ENCODE assay signal across 8 cellular contexts in the genomic region with DNA sequence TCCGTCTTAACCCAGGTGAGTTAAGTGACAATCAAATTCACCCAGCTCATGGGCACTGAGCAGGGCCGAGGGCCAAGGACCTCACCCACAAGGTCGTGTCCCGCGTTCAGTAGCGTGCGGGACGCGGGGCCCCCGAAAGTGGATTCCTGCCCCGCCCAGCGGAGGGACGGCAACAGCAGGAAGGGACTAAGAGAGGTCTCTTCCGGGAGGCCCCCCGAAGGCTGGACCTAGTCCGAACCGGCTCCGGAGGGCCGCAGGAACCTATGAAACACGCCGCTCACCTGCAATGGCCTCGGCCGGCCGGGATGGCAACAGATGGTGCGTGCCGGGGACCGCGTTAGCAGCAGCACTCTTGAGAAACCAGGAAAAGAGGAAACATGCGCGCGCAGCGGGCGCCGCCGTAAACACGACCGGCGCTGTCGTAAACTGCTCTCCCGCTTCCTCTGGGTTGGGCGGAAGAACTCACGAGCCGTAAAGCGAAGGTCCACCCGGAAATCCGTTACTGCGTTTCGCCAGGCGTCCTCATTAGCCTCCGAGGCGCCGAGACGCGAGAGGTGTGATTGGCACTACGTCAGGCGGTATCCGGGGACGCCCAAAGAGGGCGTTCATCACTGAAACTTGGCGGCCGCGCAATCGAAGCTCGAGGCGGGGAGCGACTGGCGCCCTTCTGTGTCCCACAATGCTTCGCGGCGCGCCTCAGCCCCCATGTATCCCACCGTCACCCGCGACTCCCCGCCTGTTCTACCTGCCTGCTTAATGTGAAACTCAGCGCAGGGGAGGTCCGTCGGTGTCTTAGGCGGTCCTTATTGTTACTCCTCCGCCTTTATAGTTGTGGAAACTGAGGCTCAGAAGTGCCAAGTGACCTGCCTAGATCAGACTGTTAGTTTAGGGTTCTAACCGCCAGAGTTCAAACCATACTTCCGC. TPM values are rescaled to one million over a fixed set of nuclear protein-coding genes. Genes with fewer than 3 reads are reported as not detected.
DNase-seq lines count a peak whose midpoint lies in the region; ATAC-seq and TF ChIP-seq lines count a peak whose summit lies in the region.

Gene EIF3D (minus strand): TSS at position 372 of the 924 bp plus-strand sequence. CDS start 3,045 bp downstream, outside the sequence.

- no peak for TF ChIP-seq CTCF in natural killer cell (IDR thresholded peaks at IDR 0.05)

- peaks cover 19% of the 10 kb centered on the region for H3K36me3 ChIP-seq in H7 (replicated peaks; ENCODE audit: control insufficient read depth, insufficient read depth, low read length)

- H3K27ac Mint-ChIP-seq in natural killer cell, result peak within 1 kb of the TSS; percentile 95 to 96

- peaks cover 22 to 23% of the 10 kb centered on the region in 2 donors for H3K4me1 Mint-ChIP-seq in natural killer cell

- peaks cover 0 to 3% of the 10 kb centered on the region in 2 donors for H3K27me3 Mint-ChIP-seq in natural killer cell (ENCODE audit: low read depth in 2 of 2)

- ATAC-seq in natural killer cell, result peak; percentile 90 to 97 (median 91)

- H3K4me3 ChIP-seq in H7 (ENCODE audit: insufficient read depth, low read depth, low read length), result peak within 1 kb of the TSS; percentile 79

- peak within 1 kb of the TSS; percentile 93 for H3K4me3 Mint-ChIP-seq in natural killer cell

- intact Hi-C loops in natural killer cell (cut with micrococcal nuclease), result loop anchor here (1.0 to 2.0 kb wide), 3 partner anchors 22 to 248 kb away; partner anchors contain the start of genes FOXRED2 and IFT27

- H3K9me3 Mint-ChIP-seq in natural killer cell, result no peaks in the 10 kb centered on the region

- H3K27me3 ChIP-seq in H7 (ENCODE audit: control insufficient read depth, insufficient read depth, low read length), result no peaks in the 10 kb centered on the region

- DNase-seq in ELF-1 (ENCODE audit: low read depth, low spot score), result peak; percentile 100
- peak; percentile 93 for DNase-seq in H7
- peak; percentile 98 for DNase-seq in M059J (ENCODE audit: low read depth)
- DNase-seq in SHP77 (lab: John Stamatoyannopoulos, UW), result peak; percentile 99
- peak; percentile 98 for DNase-seq in activated effector memory CD4-positive, alpha-beta T cell treated with Interleukin-2 at 50 U/mL for 16 hours
- peak; percentile 99 for DNase-seq in fibroblast of peridontal ligament (ENCODE audit: extremely low read depth)
- peak; percentile 99 for DNase-seq in natural killer cell
- DNase-seq in stimulated activated naive CD4-positive, alpha-beta T cell treated with Interleukin-2 at 50 U/mL for 16 hours (lab: John Stamatoyannopoulos, UW), result peak; percentile 98

- H3K36me3 Mint-ChIP-seq in natural killer cell, result peaks cover 14% of the 10 kb centered on the region

RNA-seq across cellular contexts. Expression of gene EIF3D, which starts in this region (rescaled TPM):
- total RNA-seq in H7 (2014; rRNA removed; shearing (Covaris generic)), result 414 and 429 TPM in 2 replicates
- total RNA-seq in M059J (2014; rRNA removed; shearing (Covaris generic)), result 283 and 399 TPM in 2 replicates
- total RNA-seq in natural killer cell, result 100 to 1,000 TPM; 205 to 251 (median 215) TPM

Comparison
In these comparisons a context has a peak if more than half of its experiments do, and no peak if none do; other contexts are left out.
1. Peak in every context shown above with its lines: DNase-seq, ATAC-seq and H3K4me3 ChIP-seq.